In the genomic region with DNA sequence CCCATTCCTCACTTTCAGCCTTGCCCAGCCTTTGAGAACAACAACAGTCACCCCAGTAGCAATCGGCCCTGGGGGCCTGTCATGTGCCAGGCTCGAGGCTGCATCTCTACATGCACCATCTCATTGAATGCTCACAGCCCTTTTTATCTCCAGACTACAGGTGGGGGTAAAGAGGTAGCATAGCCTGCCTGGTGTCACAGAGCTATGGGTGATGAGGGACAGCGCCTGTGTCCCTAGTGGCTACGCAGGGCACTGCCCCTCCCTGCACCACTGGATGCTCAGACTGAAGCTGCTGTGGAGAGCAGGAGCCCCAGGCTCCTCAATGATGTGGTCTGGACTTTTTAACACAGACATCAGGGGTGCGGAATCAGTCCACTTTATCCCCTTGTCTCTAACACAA, we compare ENCODE assay signal across 1 cellular context.
TF ChIP-seq lines count a peak whose summit lies in the region.

No MANE protein-coding gene starts in this region.

TF ChIP-seq in endothelial cell of umbilical vein, 7 proteins besides CTCF, POLR2A, EP300 and RAD21 (continued from another document):
- TF ChIP-seq FOS (IDR thresholded peaks at IDR 0.05; ENCODE audit: borderline replicate concordance, insufficient read depth, low read length), result no peak
